ENCODE assay signal across 10 cellular contexts in the genomic region with DNA sequence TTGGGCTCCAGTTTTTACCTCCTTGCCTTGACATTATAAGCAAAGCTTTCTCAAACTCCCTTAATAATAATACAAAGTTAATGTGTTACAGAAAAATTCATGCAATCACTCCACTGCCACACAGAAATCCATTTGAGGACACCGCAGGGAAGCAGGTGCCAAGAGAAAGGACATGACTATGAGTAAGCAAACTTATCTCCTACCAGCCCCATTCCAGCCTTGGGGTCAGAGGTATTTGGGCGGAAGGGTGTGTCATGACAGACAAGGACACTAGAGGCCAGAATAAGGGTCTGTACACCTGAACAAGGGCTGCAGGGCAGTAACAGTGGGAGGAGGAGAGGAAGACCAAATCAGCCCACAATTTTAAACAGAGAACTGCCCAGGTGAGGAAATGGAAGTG. TPM values are rescaled to one million over a fixed set of nuclear protein-coding genes. Genes with fewer than 3 reads are reported as not detected.
DNase-seq lines count a peak whose midpoint lies in the region; ATAC-seq, FAIRE-seq and TF ChIP-seq lines count a peak whose summit lies in the region.
"Had no signal": no experiment of that assay in that cellular context is flagged by ENCODE, and none has a peak within 500 bp of the region (broad histone marks: within the 10 kb centered on the region; RNA-seq: fewer than 3 reads in every experiment).

No MANE protein-coding gene starts in this region.

- TF ChIP-seq CTCF in A549 (IDR thresholded peaks at IDR 0.05) (no peak), K562 (IDR thresholded peaks at IDR 0.05 in 2 of 3, conservative IDR thresholded peaks at IDR 0.05 in 1 of 3; ENCODE audit: insufficient read depth in 2 of 3, low read depth in 1 of 3, low read length in 3 of 3) (0 out of 6 replicates have a peak, but pooled peaks of 1 of the 3 experiments have one; percentile 6)

- TF ChIP-seq POLR2A in A549 (IDR thresholded peaks at IDR 0.05; ENCODE audit: low read length) (no peak), K562 (conservative IDR thresholded peaks at IDR 0.05) (no peak)

- in situ Hi-C loops in K562 (cut with MboI): no loop called here

- no peak overlapping the region for H2AFZ ChIP-seq in K562 (ENCODE audit: low read depth, low read length)

- POLR2A ChIA-PET in A549 (lab: Yijun Ruan, JAX) (interaction anchor here (0.6 to 3.6 kb wide), 3 partner anchors 14 to 233 kb away, joined by 5 to 28 read pairs (median 15); a partner anchor contains a TSS), K562 (lab: Yijun Ruan, JAX) (interaction anchor here (0.6 to 1.8 kb wide), 5 partner anchors 10 to 128 kb away, joined by 3 to 6 read pairs (median 3); a partner anchor contains a TSS)

- H3K27ac ChIP-seq in A549 (peak overlapping the region; percentile 56 to 80), HUES64 (ENCODE audit: low read depth, low read length) (peak overlapping the region; percentile 12; the same call in 1 of the 2 replicates), K562 (ENCODE audit: extremely low read depth, low read depth, low read length) (peak overlapping the region; percentile 39), substantia nigra (ENCODE audit: low read depth, low read length, poor library complexity, severe bottlenecking) (no peak overlapping the region)

- no peak for TF ChIP-seq EP300 in A549 (IDR thresholded peaks at IDR 0.05)
- TF ChIP-seq EP300 in K562 (IDR thresholded peaks at IDR 0.05; ENCODE audit: low read length): no peak

- H3K27me3 ChIP-seq in HUES64 (ENCODE audit: insufficient read depth, low read length) (no peaks in the 10 kb centered on the region), K562 (ENCODE audit: control insufficient read depth in 2 of 2, insufficient read depth in 2 of 2, low read length in 2 of 2) (no peaks in the 10 kb centered on the region), mucosa of stomach (ENCODE audit: control insufficient read depth, insufficient read depth, low read length) (no peaks in the 10 kb centered on the region)

- ATAC-seq in A549 (peak in 1 of 2 experiments; percentile 15; a peak in 1 of 6 replicates), K562 (peak; percentile 78), HG02623 (IDR thresholded peaks at IDR 0.05; ENCODE audit: unreplicated experiment) (no peak)

- TF ChIP-seq RAD21 in A549 (conservative IDR thresholded peaks at IDR 0.05 in 1 of 2, IDR thresholded peaks at IDR 0.05 in 1 of 2) (no peak), K562 (CRISPR knock-in tag; conservative IDR thresholded peaks at IDR 0.05 in 1 of 2, IDR thresholded peaks at IDR 0.05 in 1 of 2) (peak in 1 of 2 experiments; percentile 9; a peak in 1 of 4 replicates)

- H3K4me1 ChIP-seq in A549: peaks cover 48% of the 10 kb centered on the region
- H3K4me1 ChIP-seq in HUES64 (ENCODE audit: insufficient read depth, low read length): peaks cover 9% of the 10 kb centered on the region
- peaks cover 14 to 20% of the 10 kb centered on the region in 2 experiments; a peak in 4 of 5 replicates for H3K4me1 ChIP-seq in K562 (replicated peaks in 1 of 2; ENCODE audit: control insufficient read depth in 2 of 2, insufficient read depth in 2 of 2, low read length in 2 of 2)
- peaks cover 43% of the 10 kb centered on the region for H3K4me1 ChIP-seq in mucosa of stomach (ENCODE audit: control insufficient read depth, insufficient read depth, low read length)

- 17% methylated on average over 2 of the region's 2 CpGs for WGBS in A549 (ENCODE audit: missing lambda C conversion rate)
- WGBS in HUES64: 100% methylated on average over 1 of the region's 2 CpGs
- 36% methylated on average over 2 of the region's 2 CpGs for WGBS in K562 (ENCODE audit: insufficient coverage, low coverage, missing lambda C conversion rate)

- H3K4me2 ChIP-seq in A549 (peak overlapping the region; percentile 67), K562 (ENCODE audit: insufficient read depth, low read length) (no peak overlapping the region)

- FAIRE-seq in A549 (lab: Jason Lieb, UNC): no peak
- peak; percentile 89 for FAIRE-seq in K562 (lab: Jason Lieb, UNC)

- DNase-seq in A549 (ENCODE audit: low read depth in 1 of 2, low spot score in 1 of 2): peak; percentile 52 to 58
- DNase-seq in K562 (ENCODE audit: extremely low read depth in 1 of 4, low spot score in 3 of 4): peak; percentile 44 to 67 (median 57)
- DNase-seq in substantia nigra (lab: John Stamatoyannopoulos, UW): no peak
- no peak for DNase-seq in superior temporal gyrus (ENCODE audit: extremely low spot score)
- DNase-seq in inferior parietal cortex (ENCODE audit: extremely low spot score): no peak
- DNase-seq: stimulated activated CD4-positive, alpha-beta T cell treated with anti-CD3 and anti-CD28 coated beads, Interleukin-1b, Interleukin-23, amount 100 ng/mL, for 48 hours had no signal

- H3K9ac ChIP-seq in HUES64 (ENCODE audit: low read depth, low read length) (no peak overlapping the region), K562 (ENCODE audit: insufficient read depth in 1 of 2, low read depth in 2 of 2, low read length in 2 of 2) (peak overlapping the region in 1 of 2 experiments; percentile 0; a peak in 1 of 4 replicates), mucosa of stomach (ENCODE audit: low read length) (peak overlapping the region; percentile 38)

- H3K36me3 ChIP-seq in HUES64 (ENCODE audit: insufficient read depth, low read length) (peaks cover 81% of the 10 kb centered on the region), K562 (ENCODE audit: control insufficient read depth, insufficient read depth, low read length) (peaks cover 95% of the 10 kb centered on the region), mucosa of stomach (ENCODE audit: control insufficient read depth, insufficient read depth, low read length) (peaks cover 17% of the 10 kb centered on the region)

- BruUV-seq in K562 (replicated peaks; lab: Mats Ljungman, UMichigan): no TSS peak

- H3K79me2 ChIP-seq in K562 (ENCODE audit: control insufficient read depth, insufficient read depth, low read length): peaks cover 23% of the 10 kb centered on the region; the same call in 2 of the 3 replicates

- intact Hi-C loops in K562 (cut with micrococcal nuclease): no loop called here

- CTCF ChIA-PET in A549 (lab: Yijun Ruan, JAX): interaction anchor here (0.9 to 3.0 kb wide), 6 partner anchors 10 to 318 kb away, joined by 3 to 11 read pairs (median 4); no protein-coding TSS in a partner anchor
- CTCF ChIA-PET in K562 (lab: Yijun Ruan, JAX; ENCODE audit: low intra/inter-chr PET ratio): no interaction called here

- no peaks in the 10 kb centered on the region for H3K9me1 ChIP-seq in K562 (ENCODE audit: control insufficient read depth, insufficient read depth, low read length)

- H4K20me1 ChIP-seq in K562 (replicated peaks; ENCODE audit: control insufficient read depth, insufficient read depth, low read length): peaks cover 4% of the 10 kb centered on the region; the same call in 1 of the 2 replicates

- H3K9me3 ChIP-seq in A549 (no peaks in the 10 kb centered on the region), HUES64 (ENCODE audit: insufficient read depth, low read depth, low read length) (no peaks in the 10 kb centered on the region), K562 (replicated peaks; ENCODE audit: control insufficient read depth, insufficient read depth, low read depth, low read length) (no peaks in the 10 kb centered on the region), mucosa of stomach (ENCODE audit: control insufficient read depth, low read length) (no peaks in the 10 kb centered on the region)

- H3K4me3 ChIP-seq in A549 (no peak overlapping the region), HUES64 (ENCODE audit: low read length) (no peak overlapping the region), K562 (no peak overlapping the region), mucosa of stomach (ENCODE audit: low read length) (no peak overlapping the region)

RNA-seq across cellular contexts. Expression of a gene that starts 5.9 kb away (rescaled TPM):
- not detected in 2 replicates for polyA plus RNA-seq in A549 (2011; rRNA removed)
- polyA plus RNA-seq in A549 (2012; cell fraction: cytosol; rRNA removed): 0.04 TPM in 1 of 2 replicates, not detected in the other
- 0.10 TPM in 1 of 2 replicates, not detected in the other for polyA plus RNA-seq in A549 (2012; cell fraction: nucleus; rRNA removed)
- polyA plus RNA-seq in A549 (2017; fragmentation: RNase III; extraction: RNeasy Plus Mini Kit Qiagen cat#74134 plus additional on column Dnase treatment): 0.15 TPM in 1 of 3 replicates, not detected in the others
- not detected in 2 replicates for polyA minus RNA-seq in A549 (2011; rRNA and poly(A)+ RNA removed)
- 6.3 TPM for polyA plus RNA-seq in HUES64 (2013, experiment 1 of 2)
- polyA plus RNA-seq in HUES64 (2013, experiment 2 of 2): 5.3 TPM
- total RNA-seq in K562 (2011; cell fraction: chromatin; rRNA removed; ENCODE audit: low replicate concordance): not detected in 2 replicates
- total RNA-seq in K562 (2011; cell fraction: nucleolus; rRNA removed): not detected in 2 replicates
- total RNA-seq in K562 (2011; cell fraction: nucleoplasm; rRNA removed): 0.51 TPM in 1 of 2 replicates, not detected in the other
- not detected in 2 replicates for total RNA-seq in K562 (2014; rRNA removed)
- not detected in 2 replicates for total RNA-seq in K562 (2014; rRNA removed; fragmentation: Illumina TruSeq; extraction: Trizol)
- total RNA-seq in K562 (2015; rRNA removed; fragmentation: Illumina TruSeq; extraction: Trizol): not detected in 2 replicates
- total RNA-seq in K562 (2021): not detected in 2 replicates
- not detected in 2 replicates for polyA plus RNA-seq in K562 (2011; rRNA removed)
- polyA plus RNA-seq in K562 (2011; cell fraction: cytosol; rRNA removed): not detected in 2 replicates
- not detected in 2 replicates for polyA plus RNA-seq in K562 (2011; cell fraction: nucleus; rRNA removed)
- 0.31 and 0.47 TPM in 2 replicates for polyA plus RNA-seq in K562 (2012)
- polyA plus RNA-seq in K562 (2014; fragmentation: Illumina TruSeq; extraction: Trizol): not detected in 2 replicates
- polyA plus RNA-seq in K562 (2014; fragmentation: Nextera tagmentation; extraction: Ambion mirVana): under 1 TPM in 1 of 2 experiments, not detected in 1; 0.07 TPM
- polyA plus RNA-seq in K562 (2014; rRNA removed): not detected in 2 replicates
- polyA minus RNA-seq in K562 (2011; rRNA and poly(A)+ RNA removed): not detected in 2 replicates
- not detected in 2 replicates for polyA minus RNA-seq in K562 (2011; cell fraction: cytosol; rRNA and poly(A)+ RNA removed)
- polyA minus RNA-seq in K562 (2011; cell fraction: nucleus; rRNA and poly(A)+ RNA removed): not detected in 2 replicates
- total RNA-seq: RPMI7951 had no signal

RNA-seq across cellular contexts. Expression of a gene that starts 6.1 kb away (rescaled TPM):
- polyA plus RNA-seq in A549 (2011; rRNA removed) (63.9 and 101 TPM in 2 replicates), A549 (2017; fragmentation: RNase III; extraction: RNeasy Plus Mini Kit Qiagen cat#74134 plus additional on column Dnase treatment) (63.0 to 72.4 TPM (median 64.5 TPM) in 3 replicates), K562 (2011; rRNA removed) (47.7 and 53.1 TPM in 2 replicates), K562 (2014; fragmentation: Illumina TruSeq; extraction: Trizol) (30.6 and 36.6 TPM in 2 replicates), K562 (2014; fragmentation: Nextera tagmentation; extraction: Ambion mirVana) (10 to 100 TPM; 18.9 to 30.1 TPM), K562 (2014; rRNA removed) (46.2 and 51.7 TPM in 2 replicates)
- 97.9 and 118 TPM in 2 replicates for polyA plus RNA-seq in A549 (2012; cell fraction: cytosol; rRNA removed)
- polyA plus RNA-seq in A549 (2012; cell fraction: nucleus; rRNA removed): 127 and 182 TPM in 2 replicates
- polyA minus RNA-seq in A549 (2011; rRNA and poly(A)+ RNA removed): 98.1 and 142 TPM in 2 replicates
- polyA plus RNA-seq in HUES64 (2013, experiment 1 of 2): 99.1 TPM
- polyA plus RNA-seq in HUES64 (2013, experiment 2 of 2): 84.3 TPM
- total RNA-seq in K562 (2011; cell fraction: chromatin; rRNA removed; ENCODE audit: low replicate concordance): 102 and 143 TPM in 2 replicates
- total RNA-seq in K562 (2011; cell fraction: nucleolus; rRNA removed): 134 and 149 TPM in 2 replicates
- 116 and 122 TPM in 2 replicates for total RNA-seq in K562 (2011; cell fraction: nucleoplasm; rRNA removed)
- total RNA-seq in K562 (2014; rRNA removed) (35.6 and 43.5 TPM in 2 replicates), K562 (2014; rRNA removed; fragmentation: Illumina TruSeq; extraction: Trizol) (19.8 and 25.8 TPM in 2 replicates), K562 (2015; rRNA removed; fragmentation: Illumina TruSeq; extraction: Trizol) (33.1 and 35.2 TPM in 2 replicates), K562 (2021) (37.0 and 44.5 TPM in 2 replicates)
- 94.8 and 124 TPM in 2 replicates for polyA plus RNA-seq in K562 (2011; cell fraction: cytosol; rRNA removed)
- polyA plus RNA-seq in K562 (2011; cell fraction: nucleus; rRNA removed): 124 and 160 TPM in 2 replicates
- 35.6 and 40.3 TPM in 2 replicates for polyA plus RNA-seq in K562 (2012)
- 38.4 and 44.7 TPM in 2 replicates for polyA minus RNA-seq in K562 (2011; rRNA and poly(A)+ RNA removed)
- 19.9 and 21.2 TPM in 2 replicates for polyA minus RNA-seq in K562 (2011; cell fraction: cytosol; rRNA and poly(A)+ RNA removed)
- polyA minus RNA-seq in K562 (2011; cell fraction: nucleus; rRNA and poly(A)+ RNA removed): 38.1 and 40.0 TPM in 2 replicates

RNA-seq across cellular contexts. Expression of a gene that starts 13.9 kb away (rescaled TPM):
- polyA plus RNA-seq in A549 (2011; rRNA removed): 31.4 and 31.6 TPM in 2 replicates
- polyA plus RNA-seq in A549 (2012; cell fraction: cytosol; rRNA removed): 18.4 and 20.8 TPM in 2 replicates
- polyA plus RNA-seq in A549 (2012; cell fraction: nucleus; rRNA removed): 11.6 and 16.1 TPM in 2 replicates
- polyA plus RNA-seq in A549 (2017; fragmentation: RNase III; extraction: RNeasy Plus Mini Kit Qiagen cat#74134 plus additional on column Dnase treatment): 71.3 to 79.5 TPM (median 74.4 TPM) in 3 replicates
- polyA minus RNA-seq in A549 (2011; rRNA and poly(A)+ RNA removed): 17.1 and 17.8 TPM in 2 replicates
- polyA plus RNA-seq in HUES64 (2013, experiment 1 of 2): 30.0 TPM
- polyA plus RNA-seq in HUES64 (2013, experiment 2 of 2): 35.5 TPM
- 97.1 and 127 TPM in 2 replicates for total RNA-seq in K562 (2011; cell fraction: chromatin; rRNA removed; ENCODE audit: low replicate concordance)
- total RNA-seq in K562 (2011; cell fraction: nucleolus; rRNA removed): 33.5 and 44.5 TPM in 2 replicates
- 63.0 and 70.1 TPM in 2 replicates for total RNA-seq in K562 (2011; cell fraction: nucleoplasm; rRNA removed)
- 7.8 and 9.0 TPM in 2 replicates for total RNA-seq in K562 (2014; rRNA removed)
- total RNA-seq in K562 (2014; rRNA removed; fragmentation: Illumina TruSeq; extraction: Trizol): 15.2 and 18.9 TPM in 2 replicates
- total RNA-seq in K562 (2015; rRNA removed; fragmentation: Illumina TruSeq; extraction: Trizol): 17.5 and 18.2 TPM in 2 replicates
- total RNA-seq in K562 (2021): 22.4 and 31.9 TPM in 2 replicates
- polyA plus RNA-seq in K562 (2011; rRNA removed): 14.4 and 15.4 TPM in 2 replicates
- 6.7 and 10.7 TPM in 2 replicates for polyA plus RNA-seq in K562 (2011; cell fraction: cytosol; rRNA removed)
- 15.1 and 19.5 TPM in 2 replicates for polyA plus RNA-seq in K562 (2011; cell fraction: nucleus; rRNA removed)
- polyA plus RNA-seq in K562 (2012): 32.2 and 50.2 TPM in 2 replicates
- 44.3 and 45.4 TPM in 2 replicates for polyA plus RNA-seq in K562 (2014; fragmentation: Illumina TruSeq; extraction: Trizol)
- polyA plus RNA-seq in K562 (2014; fragmentation: Nextera tagmentation; extraction: Ambion mirVana): 1 to 10 TPM in 1 of 2 experiments, under 1 TPM in 1; 0.89 to 1.4 TPM
- 23.8 and 32.3 TPM in 2 replicates for polyA plus RNA-seq in K562 (2014; rRNA removed)
- polyA minus RNA-seq in K562 (2011; rRNA and poly(A)+ RNA removed): 17.4 and 25.6 TPM in 2 replicates
- polyA minus RNA-seq in K562 (2011; cell fraction: cytosol; rRNA and poly(A)+ RNA removed): 10.1 and 10.6 TPM in 2 replicates
- polyA minus RNA-seq in K562 (2011; cell fraction: nucleus; rRNA and poly(A)+ RNA removed): 11.8 and 22.9 TPM in 2 replicates

RNA-seq across cellular contexts. Expression of a gene that starts 14.9 kb away (rescaled TPM):
- polyA plus RNA-seq in A549 (2011; rRNA removed) (42.6 and 44.0 TPM in 2 replicates), A549 (2017; fragmentation: RNase III; extraction: RNeasy Plus Mini Kit Qiagen cat#74134 plus additional on column Dnase treatment) (32.6 to 34.1 TPM (median 33.5 TPM) in 3 replicates), K562 (2011; rRNA removed) (37.1 and 42.8 TPM in 2 replicates), K562 (2014; fragmentation: Illumina TruSeq; extraction: Trizol) (48.8 and 51.2 TPM in 2 replicates), K562 (2014; fragmentation: Nextera tagmentation; extraction: Ambion mirVana) (10 to 100 TPM; 56.5 to 59.0 TPM), K562 (2014; rRNA removed) (32.8 and 44.6 TPM in 2 replicates)
- 21.7 and 21.9 TPM in 2 replicates for polyA plus RNA-seq in A549 (2012; cell fraction: cytosol; rRNA removed)
- 16.7 and 25.4 TPM in 2 replicates for polyA plus RNA-seq in A549 (2012; cell fraction: nucleus; rRNA removed)
- polyA minus RNA-seq in A549 (2011; rRNA and poly(A)+ RNA removed): 20.7 and 27.0 TPM in 2 replicates
- polyA plus RNA-seq in HUES64 (2013, experiment 1 of 2): 29.0 TPM
- polyA plus RNA-seq in HUES64 (2013, experiment 2 of 2): 32.7 TPM
- total RNA-seq in K562 (2011; cell fraction: chromatin; rRNA removed; ENCODE audit: low replicate concordance): 26.7 and 28.7 TPM in 2 replicates
- 19.0 and 21.8 TPM in 2 replicates for total RNA-seq in K562 (2011; cell fraction: nucleolus; rRNA removed)
- total RNA-seq in K562 (2011; cell fraction: nucleoplasm; rRNA removed): 33.8 and 55.3 TPM in 2 replicates
- total RNA-seq in K562 (2014; rRNA removed) (33.7 and 39.6 TPM in 2 replicates), K562 (2014; rRNA removed; fragmentation: Illumina TruSeq; extraction: Trizol) (27.7 and 36.3 TPM in 2 replicates), K562 (2015; rRNA removed; fragmentation: Illumina TruSeq; extraction: Trizol) (38.3 TPM in 2 replicates), K562 (2021) (34.0 and 35.1 TPM in 2 replicates)
- 23.7 and 39.7 TPM in 2 replicates for polyA plus RNA-seq in K562 (2011; cell fraction: cytosol; rRNA removed)
- polyA plus RNA-seq in K562 (2011; cell fraction: nucleus; rRNA removed): 30.6 and 32.5 TPM in 2 replicates
- 38.9 and 42.1 TPM in 2 replicates for polyA plus RNA-seq in K562 (2012)
- 18.1 and 21.0 TPM in 2 replicates for polyA minus RNA-seq in K562 (2011; rRNA and poly(A)+ RNA removed)
- polyA minus RNA-seq in K562 (2011; cell fraction: cytosol; rRNA and poly(A)+ RNA removed): 14.7 and 15.4 TPM in 2 replicates
- polyA minus RNA-seq in K562 (2011; cell fraction: nucleus; rRNA and poly(A)+ RNA removed): 7.7 and 10.4 TPM in 2 replicates

RNA-seq across cellular contexts. Expression of a gene that starts 24.0 kb away (rescaled TPM):
- polyA plus RNA-seq in A549 (2011; rRNA removed) (0.03 and 0.04 TPM in 2 replicates), A549 (2017; fragmentation: RNase III; extraction: RNeasy Plus Mini Kit Qiagen cat#74134 plus additional on column Dnase treatment) (0.03 to 0.08 TPM (median 0.08 TPM) in 3 replicates), K562 (2011; rRNA removed) (0.08 TPM in 1 of 2 replicates, not detected in the other), K562 (2014; fragmentation: Illumina TruSeq; extraction: Trizol) (0.06 TPM in 1 of 2 replicates, not detected in the other), K562 (2014; fragmentation: Nextera tagmentation; extraction: Ambion mirVana) (not detected), K562 (2014; rRNA removed) (0.03 and 0.13 TPM in 2 replicates)
- polyA plus RNA-seq in A549 (2012; cell fraction: cytosol; rRNA removed): 0.05 TPM in 2 replicates
- polyA plus RNA-seq in A549 (2012; cell fraction: nucleus; rRNA removed): 0.43 and 0.47 TPM in 2 replicates
- polyA minus RNA-seq in A549 (2011; rRNA and poly(A)+ RNA removed): 0.29 and 0.70 TPM in 2 replicates
- polyA plus RNA-seq in HUES64 (2013, experiment 1 of 2): not detected
- polyA plus RNA-seq in HUES64 (2013, experiment 2 of 2): not detected
- total RNA-seq in K562 (2011; cell fraction: chromatin; rRNA removed; ENCODE audit: low replicate concordance): 0.60 and 2.0 TPM in 2 replicates
- 1.3 and 1.4 TPM in 2 replicates for total RNA-seq in K562 (2011; cell fraction: nucleolus; rRNA removed)
- 1.4 and 1.5 TPM in 2 replicates for total RNA-seq in K562 (2011; cell fraction: nucleoplasm; rRNA removed)
- total RNA-seq in K562 (2014; rRNA removed) (0.05 and 0.12 TPM in 2 replicates), K562 (2014; rRNA removed; fragmentation: Illumina TruSeq; extraction: Trizol) (0.04 TPM in 1 of 2 replicates, not detected in the other), K562 (2015; rRNA removed; fragmentation: Illumina TruSeq; extraction: Trizol) (0.11 TPM in 2 replicates), K562 (2021) (0.07 and 0.22 TPM in 2 replicates)
- polyA plus RNA-seq in K562 (2011; cell fraction: cytosol; rRNA removed): 0.03 TPM in 1 of 2 replicates, not detected in the other
- polyA plus RNA-seq in K562 (2011; cell fraction: nucleus; rRNA removed): 0.34 and 0.55 TPM in 2 replicates
- 0.09 and 0.15 TPM in 2 replicates for polyA plus RNA-seq in K562 (2012)
- 0.18 and 0.27 TPM in 2 replicates for polyA minus RNA-seq in K562 (2011; rRNA and poly(A)+ RNA removed)
- polyA minus RNA-seq in K562 (2011; cell fraction: cytosol; rRNA and poly(A)+ RNA removed): not detected in 2 replicates
- polyA minus RNA-seq in K562 (2011; cell fraction: nucleus; rRNA and poly(A)+ RNA removed): 0.56 and 1.1 TPM in 2 replicates

Comparison
In these comparisons a context has a peak if more than half of its experiments do, and no peak if none do; other contexts are left out.
1. DNase-seq: peak in A549 (2 of 2) and K562 (4 of 4); none in substantia nigra (0 of 49), superior temporal gyrus (single experiment) and inferior parietal cortex (single experiment).